Comparison of ENCODE assay signal across 19 cellular contexts in genomic region chr12:123854918-123855317, GRCh38.
DNase-seq lines count a peak whose midpoint lies in the region; ATAC-seq lines count a peak whose summit lies in the region.
"Had no signal": no experiment of that assay in that cellular context is flagged by ENCODE, and none has a peak within 500 bp of the region (broad histone marks: within the 10 kb centered on the region; RNA-seq: fewer than 3 reads in every experiment).

No MANE protein-coding gene starts in this region.

- no peaks in the 10 kb centered on the region for H3K4me1 ChIP-seq in mesendoderm (ENCODE audit: control insufficient read depth, low read depth, low read length)
- H3K4me1 ChIP-seq: Peyer's patch had no signal

- DNase-seq in NCI-H82 (lab: John Stamatoyannopoulos, UW): peak; percentile 27
- no peak for DNase-seq in NCI-H82 treated with DMSO at 0.1 percent for 48 hours (lab: John Stamatoyannopoulos, UW; ENCODE audit: unreplicated experiment)
- peak; percentile 44 for DNase-seq in H7
- peak; percentile 32 for DNase-seq in NCI-H69 (lab: John Stamatoyannopoulos, UW)
- DNase-seq in mesendoderm: peak; percentile 26
- DNase-seq: ACHN; CD4-positive, alpha-beta T cell; DND-41; GM23248; HFFc6; Karpas-422; NCI-H1436 treated with DMSO at 0.1 percent for 48 hours; NCI-H2171; NCI-H510A; Peyer's patch; Right ventricle myocardium superior had no signal

- no peak overlapping the region for H3K18ac ChIP-seq in mesendoderm (ENCODE audit: low read length)

- no peaks in the 10 kb centered on the region for H3K36me3 ChIP-seq in H7 (replicated peaks; ENCODE audit: control insufficient read depth, insufficient read depth, low read length)
- no peaks in the 10 kb centered on the region for H3K36me3 ChIP-seq in mesendoderm (ENCODE audit: control insufficient read depth, insufficient read depth, low read length)
- H3K36me3 ChIP-seq: Peyer's patch had no signal

- no peak overlapping the region for H3K23ac ChIP-seq in mesendoderm (ENCODE audit: low read length)

- WGBS in mesendoderm (ENCODE audit: extremely low coverage, insufficient coverage, low lambda C conversion rate): no CpG with 5 or more reads among the region's 6 CpGs

- no peak overlapping the region for H2BK15ac ChIP-seq in mesendoderm (replicated peaks; ENCODE audit: low read depth)

- H3K4me3 ChIP-seq in H7 (ENCODE audit: insufficient read depth, low read depth, low read length): no peak overlapping the region
- no peak overlapping the region for H3K4me3 ChIP-seq in mesendoderm (ENCODE audit: low read length)
- H3K4me3 ChIP-seq: GM23248, Peyer's patch had no signal

- H3K27me3 ChIP-seq in H7 (ENCODE audit: control insufficient read depth, insufficient read depth, low read length) (no peaks in the 10 kb centered on the region), mesendoderm (ENCODE audit: insufficient read depth, low read length, poor library complexity) (no peaks in the 10 kb centered on the region)
- H3K27me3 ChIP-seq: Peyer's patch had no signal

- no peak overlapping the region for H2AK5ac ChIP-seq in mesendoderm (ENCODE audit: low read length)

- H4K5ac ChIP-seq in mesendoderm (ENCODE audit: low read length): no peak overlapping the region

- H2BK120ac ChIP-seq in mesendoderm (ENCODE audit: low read depth, low read length): no peak overlapping the region

- H3K27ac ChIP-seq in mesendoderm (ENCODE audit: low read depth, low read length): no peak overlapping the region
- H3K27ac ChIP-seq: GM23248, Peyer's patch had no signal

- no peak overlapping the region for H3K9ac ChIP-seq in mesendoderm (ENCODE audit: low read length)
- H3K9ac ChIP-seq: GM23248 had no signal

- H3K56ac ChIP-seq in mesendoderm (ENCODE audit: low read length): no peak overlapping the region

- no peak overlapping the region for H2BK5ac ChIP-seq in mesendoderm (ENCODE audit: low read length)

- H3K4ac ChIP-seq in mesendoderm (ENCODE audit: low read depth, low read length): no peak overlapping the region

- H3K79me2 ChIP-seq in mesendoderm (ENCODE audit: control insufficient read depth, insufficient read depth, low read length): no peaks in the 10 kb centered on the region

- H3K79me1 ChIP-seq in mesendoderm (ENCODE audit: low read length): no peaks in the 10 kb centered on the region

- H3K4me2 ChIP-seq in mesendoderm (ENCODE audit: low read length): no peak overlapping the region

- H4K8ac ChIP-seq in mesendoderm (ENCODE audit: low read depth, low read length): no peak overlapping the region

- no peak for ATAC-seq in GM21390 (IDR thresholded peaks at IDR 0.05; ENCODE audit: unreplicated experiment)
- no peak for ATAC-seq in HG03039 (IDR thresholded peaks at IDR 0.05; ENCODE audit: unreplicated experiment)
- ATAC-seq in HG03469 (IDR thresholded peaks at IDR 0.05; ENCODE audit: unreplicated experiment): no peak
